ENCODE assay signal across 8 cellular contexts in genomic region chr13:48532473-48533206, GRCh38. TPM values are rescaled to one million over a fixed set of nuclear protein-coding genes. Genes with fewer than 3 reads are reported as not detected.
DNase-seq lines count a peak whose midpoint lies in the region; ATAC-seq and TF ChIP-seq lines count a peak whose summit lies in the region.

RCBTB2 (minus strand) TSS chr13:48533080; CDS start chr13:48521939, 11,141 bp downstream.

- H3K36me3 ChIP-seq in heart left ventricle (no peaks in the 10 kb centered on the region), transverse colon (no peaks in the 10 kb centered on the region)

- peak within 1 kb of the TSS; percentile 78 for H3K27ac ChIP-seq in adipose tissue (ENCODE audit: low read depth, low read length)
- peak within 1 kb of the TSS; percentile 95 to 99 (median 98) for H3K27ac ChIP-seq in heart left ventricle
- H3K27ac ChIP-seq in transverse colon = peak within 1 kb of the TSS; percentile 90 to 95 (median 92)

- in situ Hi-C loops in transverse colon (cut with MboI; ENCODE audit: low pct_ligation_motif_present in 1 of 4, low pct_unique_long_range_greater_than_20kb in 1 of 4, low sequenced_read_pairs in 3 of 4) = no loop called here

- no peak for TF ChIP-seq CTCF in GM12875 (IDR thresholded peaks at IDR 0.05; ENCODE audit: borderline replicate concordance, insufficient read depth, low read depth, low read length)
- TF ChIP-seq CTCF in heart left ventricle (IDR thresholded peaks at IDR 0.05) = peak in 1 of 12 donors; percentile 10
- TF ChIP-seq CTCF in transverse colon (IDR thresholded peaks at IDR 0.05) = no peak

- intact Hi-C loops in heart left ventricle (cut with DNase I) (loop anchor here in 6 of 10 donors (1.0 to 5.0 kb wide), 9 partner anchors 9 to 300 kb away; partner anchors contain the start of genes LPAR6 (in 2 of the 6) and ITM2B (in 1 of the 6)), transverse colon (cut with DNase I; ENCODE audit: low total_unique reads) (no loop called here)

- H3K9me3 ChIP-seq in heart left ventricle (peaks cover 0 to 2% (median 0%) of the 10 kb centered on the region in 12 donors), transverse colon (no peaks in the 10 kb centered on the region)

- H3K4me1 ChIP-seq in heart left ventricle (peaks cover 0 to 74% (median 20%) of the 10 kb centered on the region in 12 donors), transverse colon (peaks cover 0 to 18% (median 8%) of the 10 kb centered on the region in 4 donors)

- H3K4me3 ChIP-seq in GM12875 (ENCODE audit: low read depth, low read length) (peak within 1 kb of the TSS; percentile 73), heart left ventricle (peak within 1 kb of the TSS; percentile 33 to 90 (median 72)), transverse colon (peak within 1 kb of the TSS; percentile 51 to 83 (median 67))

- peak in 1 of 2 donors; percentile 87 for TF ChIP-seq POLR2A in heart left ventricle (IDR thresholded peaks at IDR 0.05)
- peak; percentile 92 for TF ChIP-seq POLR2A in transverse colon (IDR thresholded peaks at IDR 0.05)

- H3K27me3 ChIP-seq in heart left ventricle (no peaks in the 10 kb centered on the region), transverse colon (no peaks in the 10 kb centered on the region)

- 0% methylated on average over 63 to 69 of the region's 69 CpGs for WGBS in adipose tissue, 3 donors
- WGBS in heart left ventricle, 4 donors = 0% methylated on average over 25 to 69 of the region's 69 CpGs
- 0% methylated on average over 44 of the region's 69 CpGs; no CpG with 5 or more reads in 1 of the 2 donors for WGBS in transverse colon (ENCODE audit: low coverage in 1 of 2), 2 donors

- peak; percentile 81 for DNase-seq in NCI-H1417 treated with DMSO at 0.1 percent for 48 hours (lab: John Stamatoyannopoulos, UW)
- DNase-seq in SW 1271 (lab: John Stamatoyannopoulos, UW) = peak; percentile 90 to 94
- DNase-seq in heart left ventricle = peak; percentile 99 to 100 (median 99)
- DNase-seq in pons (ENCODE audit: low spot score) = peak; percentile 97
- DNase-seq in transverse colon = peak; percentile 99

- TF ChIP-seq EP300 in transverse colon (IDR thresholded peaks at IDR 0.05; ENCODE audit: low read depth) = no peak

- ATAC-seq in HG02763 (IDR thresholded peaks at IDR 0.05; ENCODE audit: unreplicated experiment) (peak; percentile 78), heart left ventricle (peak; percentile 97 to 98 (median 97))

RNA-seq across cellular contexts. Expression of gene RCBTB2, which starts in this region (rescaled TPM):
- 10 to 100 TPM in 1 of 3 donors, 1 to 10 TPM in 2; 3.8 to 12.1 (median 6.2) TPM for polyA plus RNA-seq in adipose tissue
- 10 to 100 TPM in 6 of 9 donors, 1 to 10 TPM in 3; 5.9 to 16.2 (median 11.8) TPM for total RNA-seq in heart left ventricle
- 10 to 100 TPM in 1 of 2 donors, 1 to 10 TPM in 1; 6.9 to 11.5 TPM for polyA plus RNA-seq in heart left ventricle
- 1 to 10 TPM; 5.2 to 8.1 (median 6.1) TPM for total RNA-seq in transverse colon

Comparison
In these comparisons a context has a peak if more than half of its experiments do, and no peak if none do; other contexts are left out.
1. Peak in every context shown above with its lines: DNase-seq, ATAC-seq, H3K4me3 ChIP-seq and H3K27ac ChIP-seq.